1 cellular context compared by ENCODE assay signal in the genomic region with DNA sequence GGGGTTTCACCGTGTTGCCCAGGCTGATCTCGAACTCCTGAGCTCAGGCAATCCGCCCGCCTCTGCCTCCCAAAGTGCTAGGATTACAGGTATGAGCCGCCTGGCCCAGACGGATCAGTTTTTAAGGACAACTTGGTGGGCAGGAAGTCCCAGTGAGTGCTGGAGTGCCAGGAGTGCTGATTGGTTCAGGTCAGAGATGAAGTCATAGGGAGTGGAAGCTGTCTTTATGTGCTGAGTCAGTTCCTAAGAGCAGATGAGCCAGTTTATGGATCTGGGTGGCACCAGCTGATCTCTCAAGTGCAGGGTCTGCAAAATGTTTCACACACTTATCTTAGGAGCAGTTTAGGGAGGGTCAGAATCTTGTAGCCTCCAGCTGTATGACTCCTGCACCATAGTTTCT.
TF ChIP-seq lines count a peak whose summit lies in the region.

No MANE protein-coding gene starts in this region.

TF ChIP-seq in HepG2, 621 proteins besides CTCF, POLR2A, EP300 and RAD21 (continued from another document):
- 0 out of 4 replicates have a peak, but pooled peaks of 1 of the 2 experiments have one; percentile 23 for TF ChIP-seq MAFK (conservative IDR thresholded peaks at IDR 0.05 in 1 of 2, IDR thresholded peaks at IDR 0.05 in 1 of 2; ENCODE audit: low read length in 2 of 2)
